ENCODE assay signal across 8 cellular contexts in genomic region chr1:160779662-160780397, GRCh38. TPM values are rescaled to one million over a fixed set of nuclear protein-coding genes. Genes with fewer than 3 reads are reported as not detected.
DNase-seq lines count a peak whose midpoint lies in the region; ATAC-seq, FAIRE-seq and TF ChIP-seq lines count a peak whose summit lies in the region.

No MANE protein-coding gene starts in this region.

- H3K36me3 Mint-ChIP-seq in CD8-positive, alpha-beta memory T cell: no peaks in the 10 kb centered on the region
- no peaks in the 10 kb centered on the region for H3K36me3 Mint-ChIP-seq in T-helper 2 cell treated with Interferon-gamma antibody and Interleukin-4, amounts not matched to agents 5 μg/mL and 100 μg/mL, for 36 hours (ENCODE audit: low read depth)

- CTCF ChIA-PET in CD8-positive, alpha-beta memory T cell (lab: Charles Lee): interaction anchor here (0.8 to 10.5 kb wide), 24 partner anchors 10 to 210 kb away, joined by 3 to 77 read pairs (median 4); partner anchors contain the start of genes ITLN2 and LY9

- H3K4me3 ChIP-seq in CD8-positive, alpha-beta memory T cell (ENCODE audit: low read length): no peak overlapping the region
- H3K4me3 ChIP-seq in HAP-1 (no peak overlapping the region), WERI-Rb-1 (ENCODE audit: low read depth, low read length) (no peak overlapping the region), kidney (ENCODE audit: low read length in 2 of 2) (no peak overlapping the region)

- no peak for FAIRE-seq in kidney (lab: Jason Lieb, UNC)

- H3K9me3 ChIP-seq in CD8-positive, alpha-beta memory T cell (ENCODE audit: low read length): no peaks in the 10 kb centered on the region
- H3K9me3 ChIP-seq in HAP-1 (no peaks in the 10 kb centered on the region), WERI-Rb-1 (ENCODE audit: severe bottlenecking) (peaks cover 11% of the 10 kb centered on the region), kidney (ENCODE audit: control insufficient read depth in 1 of 2, low read length in 2 of 2) (no peaks in the 10 kb centered on the region)

- H3K27ac Mint-ChIP-seq in CD8-positive, alpha-beta memory T cell: no peak overlapping the region
- no peak overlapping the region for H3K27ac Mint-ChIP-seq in T-helper 2 cell treated with Interferon-gamma antibody and Interleukin-4, amounts not matched to agents 5 μg/mL and 100 μg/mL, for 36 hours

- no peaks in the 10 kb centered on the region for H3K9me3 Mint-ChIP-seq in CD8-positive, alpha-beta memory T cell
- H3K9me3 Mint-ChIP-seq in T-helper 2 cell treated with Interferon-gamma antibody and Interleukin-4, amounts not matched to agents 5 μg/mL and 100 μg/mL, for 36 hours: no peaks in the 10 kb centered on the region

- POLR2A ChIA-PET in CD8-positive, alpha-beta memory T cell (lab: Charles Lee): interaction anchor here (0.7 to 1.4 kb wide), 2 partner anchors 17 to 171 kb away, joined by 3 to 5 read pairs; partner anchors contain the start of gene LY9

- no peaks in the 10 kb centered on the region for H3K27me3 Mint-ChIP-seq in CD8-positive, alpha-beta memory T cell
- H3K27me3 Mint-ChIP-seq in T-helper 2 cell treated with Interferon-gamma antibody and Interleukin-4, amounts not matched to agents 5 μg/mL and 100 μg/mL, for 36 hours (ENCODE audit: low read depth): peaks cover 7% of the 10 kb centered on the region

- no peaks in the 10 kb centered on the region for H3K36me3 ChIP-seq in CD8-positive, alpha-beta memory T cell (ENCODE audit: insufficient read depth, low read length)
- no peaks in the 10 kb centered on the region for H3K36me3 ChIP-seq in HAP-1 (replicated peaks)
- H3K36me3 ChIP-seq in WERI-Rb-1: no peaks in the 10 kb centered on the region
- no peaks in the 10 kb centered on the region for H3K36me3 ChIP-seq in kidney (ENCODE audit: control insufficient read depth in 1 of 2, insufficient read depth in 2 of 2, low read length in 2 of 2)

- intact Hi-C loops in kidney (cut with DNase I) (no loop called here), cardiac septum (cut with DNase I) (no loop called here)

- ATAC-seq in GM19351 (IDR thresholded peaks at IDR 0.05; ENCODE audit: unreplicated experiment): no peak

- no peak overlapping the region for H3K9ac ChIP-seq in kidney (ENCODE audit: low read length in 2 of 2)

- TF ChIP-seq CTCF in WERI-Rb-1 (IDR thresholded peaks at IDR 0.05; ENCODE audit: low read depth, low read length) (peak; percentile 86), kidney (IDR thresholded peaks at IDR 0.05; ENCODE audit: borderline replicate concordance, extremely low read depth, insufficient read depth) (no peak)

- peak overlapping the region in 1 of 7 donors; percentile 44 for H3K4me3 Mint-ChIP-seq in CD8-positive, alpha-beta memory T cell
- H3K4me3 Mint-ChIP-seq in T-helper 2 cell treated with Interferon-gamma antibody and Interleukin-4, amounts not matched to agents 5 μg/mL and 100 μg/mL, for 36 hours: no peak overlapping the region

- no peak overlapping the region for H3K27ac ChIP-seq in CD8-positive, alpha-beta memory T cell (ENCODE audit: low read depth, low read length)
- H3K27ac ChIP-seq in WERI-Rb-1 (no peak overlapping the region), kidney (ENCODE audit: low read depth in 2 of 2, low read length in 2 of 2) (no peak overlapping the region)

- in situ Hi-C loops in HAP-1 (cut with MboI; ENCODE audit: low sequenced_read_pairs): no loop called here

- peaks cover 16 to 26% (median 24%) of the 10 kb centered on the region in 3 donors for H3K4me1 Mint-ChIP-seq in CD8-positive, alpha-beta memory T cell
- H3K4me1 Mint-ChIP-seq in T-helper 2 cell treated with Interferon-gamma antibody and Interleukin-4, amounts not matched to agents 5 μg/mL and 100 μg/mL, for 36 hours (ENCODE audit: low read depth): peaks cover 29% of the 10 kb centered on the region

- no peaks in the 10 kb centered on the region for H3K27me3 ChIP-seq in CD8-positive, alpha-beta memory T cell (ENCODE audit: insufficient read depth, low read length, poor library complexity, severe bottlenecking)
- H3K27me3 ChIP-seq in HAP-1 (ENCODE audit: low read depth) (no peaks in the 10 kb centered on the region), WERI-Rb-1 (ENCODE audit: insufficient read depth, low read depth, severe bottlenecking) (peaks cover 94% of the 10 kb centered on the region)

- peaks cover 7% of the 10 kb centered on the region for H3K4me1 ChIP-seq in CD8-positive, alpha-beta memory T cell (ENCODE audit: insufficient read depth, low read length)
- H3K4me1 ChIP-seq in HAP-1 (no peaks in the 10 kb centered on the region), kidney (ENCODE audit: control insufficient read depth in 1 of 2, insufficient read depth in 1 of 2, low read depth in 1 of 2, low read length in 2 of 2) (no peaks in the 10 kb centered on the region)

- DNase-seq in CD8-positive, alpha-beta memory T cell: peak in 3 of 5 donors; percentile 25 to 66 (median 36)
- peak; percentile 15 to 81 for DNase-seq in HAP-1 (ENCODE audit: low spot score in 2 of 2)
- DNase-seq in WERI-Rb-1: peak; percentile 69
- peak; percentile 41 for DNase-seq in left kidney (ENCODE audit: low read depth, low spot score)
- no peak for DNase-seq in kidney
- DNase-seq in cardiac septum (ENCODE audit: low spot score): no peak
- DNase-seq in T-helper 2 cell treated with Interferon-gamma antibody and Interleukin-4, amounts not matched to agents 5 μg/mL and 100 μg/mL, for 36 hours (ENCODE audit: low spot score): no peak

RNA-seq across cellular contexts. Expression of gene LY9, which starts 16.1 kb away (rescaled TPM):
- 10 to 100 TPM; 16.4 to 16.5 TPM for total RNA-seq in CD8-positive, alpha-beta memory T cell
- 206 TPM for polyA plus RNA-seq in CD8-positive, alpha-beta memory T cell
- 3.5 TPM for total RNA-seq in kidney
- polyA plus RNA-seq in kidney (ENCODE audit: insufficient read depth, low read depth, low replicate concordance): 0.41 TPM
- total RNA-seq in cardiac septum: 0.16 TPM

RNA-seq across cellular contexts. Expression of gene SLAMF7, which starts 40.8 kb away (rescaled TPM):
- 10 to 100 TPM; 79.5 to 97.4 TPM for total RNA-seq in CD8-positive, alpha-beta memory T cell
- polyA plus RNA-seq in CD8-positive, alpha-beta memory T cell: 165 TPM
- total RNA-seq in kidney: 13.9 TPM
- polyA plus RNA-seq in kidney (ENCODE audit: insufficient read depth, low read depth, low replicate concordance): 0.65 TPM
- 1.2 TPM for total RNA-seq in cardiac septum

Comparison
In these comparisons a context has a peak if more than half of its experiments do, and no peak if none do; other contexts are left out.
1. DNase-seq: peak in CD8-positive, alpha-beta memory T cell (3 of 5), HAP-1 (2 of 2), WERI-Rb-1 (single experiment) and left kidney (single experiment); none in kidney (single experiment), cardiac septum (single experiment) and T-helper 2 cell treated with Interferon-gamma antibody and Interleukin-4, amounts not matched to agents 5 μg/mL and 100 μg/mL, for 36 hours (single experiment).